Comparison of ENCODE assay signal across 8 cellular contexts in the genomic region with DNA sequence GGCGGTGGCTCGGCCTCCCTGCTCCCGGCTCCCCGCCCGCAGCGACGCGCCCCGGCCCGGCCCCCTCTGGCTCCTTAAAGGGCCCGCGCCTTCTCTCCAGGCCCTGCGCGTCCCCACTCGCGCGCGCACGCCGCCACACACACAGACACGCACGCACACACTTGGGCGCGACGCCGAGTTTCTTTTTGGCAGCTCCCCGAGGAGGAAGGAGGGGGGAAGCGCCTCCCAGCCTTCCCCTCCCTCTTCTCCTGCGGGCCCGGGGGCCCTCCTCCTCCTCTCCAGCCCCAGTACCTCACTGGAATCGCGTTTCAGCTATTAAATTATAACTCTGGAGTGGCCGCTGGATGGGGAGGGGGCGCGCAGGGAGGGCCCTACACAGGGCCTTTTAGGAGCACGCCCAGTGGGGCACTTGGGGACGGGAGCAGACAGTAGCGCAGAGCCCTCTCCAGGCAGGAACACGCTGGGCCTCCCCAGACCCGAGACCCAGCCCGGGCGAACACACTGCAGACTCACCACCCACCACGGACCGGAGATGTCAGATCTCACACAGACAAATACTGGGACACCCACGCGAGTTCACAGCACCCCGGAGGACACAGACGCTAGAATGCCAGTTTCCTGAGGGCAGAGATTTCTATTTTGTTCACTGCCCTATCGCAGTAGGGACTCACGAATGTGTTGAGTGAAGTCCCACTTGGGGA. TPM values are rescaled to one million over a fixed set of nuclear protein-coding genes. Genes with fewer than 3 reads are reported as not detected.
DNase-seq lines count a peak whose midpoint lies in the region; ATAC-seq lines count a peak whose summit lies in the region.

No MANE protein-coding gene starts in this region.

- 2 to 3% methylated on average over 33 to 50 of the region's 50 CpGs for WGBS in esophagus, 2 donors

- DNase-seq in COLO829 (ENCODE audit: low spot score) (peak; percentile 86), HuH-7 (ENCODE audit: low spot score) (peak; percentile 76), OCI-M2 (lab: John Stamatoyannopoulos, UW; ENCODE audit: unreplicated experiment) (peak; percentile 22)
- peak; percentile 82 for DNase-seq in activated T-cell treated with anti-CD3 and anti-CD28 coated beads, Interleukin-2, amount 50 U/mL, for 4 hours
- DNase-seq in stimulated activated CD8-positive, alpha-beta memory T cell treated with anti-CD3 and anti-CD28 coated beads, Interleukin-7, amount 100 ng/mL, for 1 hour (ENCODE audit: low read depth in 2 of 2) = peak; percentile 50 to 59

- H3K9me3 ChIP-seq in esophagus (ENCODE audit: control insufficient read depth in 2 of 2, insufficient read depth in 1 of 2, low read depth in 1 of 2, low read length in 1 of 2) (no peaks in the 10 kb centered on the region), muscle layer of colon (ENCODE audit: low read length) (no peaks in the 10 kb centered on the region)

- H3K36me3 ChIP-seq in esophagus (ENCODE audit: control insufficient read depth in 2 of 2, insufficient read depth in 2 of 2, low read length in 1 of 2) (no peaks in the 10 kb centered on the region), muscle layer of colon (ENCODE audit: insufficient read depth, low read length) (no peaks in the 10 kb centered on the region)

- H3K27ac ChIP-seq in esophagus (ENCODE audit: low read depth in 2 of 2, low read length in 1 of 2) (peak overlapping the region; percentile 87), muscle layer of colon (ENCODE audit: low read depth, low read length) (peak overlapping the region; percentile 93)

- peak overlapping the region; percentile 34 to 81 for H3K4me3 ChIP-seq in esophagus (ENCODE audit: low read depth in 1 of 2, low read length in 2 of 2)
- H3K4me3 ChIP-seq in muscle layer of colon (ENCODE audit: low read depth in 1 of 2, low read length in 2 of 2) = peak overlapping the region; percentile 26 to 50

- no peaks in the 10 kb centered on the region for H3K27me3 ChIP-seq in esophagus (ENCODE audit: control insufficient read depth in 1 of 2, insufficient read depth in 2 of 2, low read length in 2 of 2)
- H3K27me3 ChIP-seq in muscle layer of colon (ENCODE audit: control insufficient read depth in 1 of 2, insufficient read depth in 2 of 2, low read length in 2 of 2) = no peaks in the 10 kb centered on the region

- H3K4me3 Mint-ChIP-seq in activated T-cell treated with anti-CD3 and anti-CD28 coated beads, Interleukin-2, amount 50 U/mL, for 4 hours = peak overlapping the region; percentile 83

- no peak overlapping the region for H3K9ac ChIP-seq in muscle layer of colon (ENCODE audit: low read length)

- H3K9me3 Mint-ChIP-seq in activated T-cell treated with anti-CD3 and anti-CD28 coated beads, Interleukin-2, amount 50 U/mL, for 4 hours = no peaks in the 10 kb centered on the region

- no peaks in the 10 kb centered on the region for H3K27me3 Mint-ChIP-seq in activated T-cell treated with anti-CD3 and anti-CD28 coated beads, Interleukin-2, amount 50 U/mL, for 4 hours (ENCODE audit: low read depth)

- ATAC-seq in GM21423 (IDR thresholded peaks at IDR 0.05; ENCODE audit: unreplicated experiment) = peak; percentile 44
- peak; percentile 74 to 79 for ATAC-seq in activated T-cell treated with anti-CD3 and anti-CD28 coated beads, Interleukin-2, amount 50 U/mL, for 4 hours

- H3K36me3 Mint-ChIP-seq in activated T-cell treated with anti-CD3 and anti-CD28 coated beads, Interleukin-2, amount 50 U/mL, for 4 hours (ENCODE audit: insufficient read depth) = no peaks in the 10 kb centered on the region

- H3K4me1 ChIP-seq in esophagus (ENCODE audit: control insufficient read depth in 2 of 2, insufficient read depth in 2 of 2, low read length in 1 of 2) = peaks cover 4% of the 10 kb centered on the region in 2 donors
- H3K4me1 ChIP-seq in muscle layer of colon (ENCODE audit: insufficient read depth, low read length) = peaks cover 43% of the 10 kb centered on the region

- peaks cover 22% of the 10 kb centered on the region for H3K4me1 Mint-ChIP-seq in activated T-cell treated with anti-CD3 and anti-CD28 coated beads, Interleukin-2, amount 50 U/mL, for 4 hours (ENCODE audit: low read depth)

RNA-seq across cellular contexts. Expression of gene NCOR2, which starts 0.4 kb away (rescaled TPM):
- total RNA-seq in activated T-cell treated with anti-CD3 and anti-CD28 coated beads, Interleukin-2, amount 50 U/mL, for 4 hours = 100 to 1,000 TPM; 127 to 160 (median 135) TPM
- 10 to 100 TPM; 22.9 to 48.1 TPM for polyA plus RNA-seq in esophagus

Comparison
In these comparisons a context has a peak if more than half of its experiments do, and no peak if none do; other contexts are left out.
1. Peak in every context shown above with its lines: DNase-seq, ATAC-seq, H3K4me3 ChIP-seq and H3K27ac ChIP-seq.
2. DNase-seq: peak in every context shown above with its lines; median percentile 86 in COLO829; 82 in activated T-cell treated with anti-CD3 and anti-CD28 coated beads, Interleukin-2, amount 50 U/mL, for 4 hours; 76 in HuH-7; 54 in stimulated activated CD8-positive, alpha-beta memory T cell treated with anti-CD3 and anti-CD28 coated beads, Interleukin-7, amount 100 ng/mL, for 1 hour; 22 in OCI-M2.